1 cellular context compared by ENCODE assay signal in the genomic region with DNA sequence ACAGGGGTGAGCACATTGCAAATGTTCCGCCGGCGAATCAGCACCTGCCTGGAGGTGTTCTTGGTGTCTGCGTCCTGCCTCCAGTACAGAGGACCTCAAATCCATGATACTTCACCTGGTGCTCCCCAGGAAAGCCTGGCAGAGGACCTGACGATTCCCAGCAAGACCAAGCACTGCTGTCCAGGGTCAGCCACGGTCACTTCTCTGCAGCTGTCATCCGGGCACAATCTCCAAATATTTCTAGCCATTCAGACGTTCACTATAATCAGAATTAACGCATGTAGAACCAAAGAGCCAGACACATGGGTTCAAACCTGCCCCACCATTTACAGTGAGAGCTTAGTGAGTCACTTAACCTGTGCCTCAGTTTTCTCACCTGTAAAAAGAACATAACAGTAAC.
TF ChIP-seq lines count a peak whose summit lies in the region.

No MANE protein-coding gene starts in this region.

TF ChIP-seq in HCT116, 20 proteins besides CTCF, POLR2A, EP300 and RAD21:
- TF ChIP-seq ATF3 (IDR thresholded peaks at IDR 0.05) (no peak), ELF1 (IDR thresholded peaks at IDR 0.05; ENCODE audit: borderline replicate concordance, low read depth) (no peak), CBX3 (IDR thresholded peaks at IDR 0.05; ENCODE audit: low read depth) (no peak), REST (IDR thresholded peaks at IDR 0.05; ENCODE audit: low read depth) (no peak), CEBPB (IDR thresholded peaks at IDR 0.05; ENCODE audit: low read depth) (no peak), SRF (IDR thresholded peaks at IDR 0.05; ENCODE audit: low read depth) (no peak), ZBTB33 (IDR thresholded peaks at IDR 0.05; ENCODE audit: extremely low read depth, insufficient replicate concordance, low read length) (no peak), EZH2phosphoT487 (IDR thresholded peaks at IDR 0.05; ENCODE audit: borderline replicate concordance) (no peak), EGR1 (IDR thresholded peaks at IDR 0.05; ENCODE audit: low read depth) (no peak), EZH2 (IDR thresholded peaks at IDR 0.05) (no peak), JUND (IDR thresholded peaks at IDR 0.05) (no peak), ZNF274 (IDR thresholded peaks at IDR 0.05; ENCODE audit: low read depth, low read length) (no peak), POLR2AphosphoS5 (IDR thresholded peaks at IDR 0.05; ENCODE audit: low read depth, low read length) (no peak)
- TF ChIP-seq, protein P1, sequence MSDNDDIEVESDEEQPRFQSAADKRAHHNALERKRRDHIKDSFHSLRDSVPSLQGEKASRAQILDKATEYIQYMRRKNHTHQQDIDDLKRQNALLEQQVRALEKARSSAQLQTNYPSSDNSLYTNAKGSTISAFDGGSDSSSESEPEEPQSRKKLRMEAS (IDR thresholded peaks at IDR 0.05): no peak
